In the genomic region with DNA sequence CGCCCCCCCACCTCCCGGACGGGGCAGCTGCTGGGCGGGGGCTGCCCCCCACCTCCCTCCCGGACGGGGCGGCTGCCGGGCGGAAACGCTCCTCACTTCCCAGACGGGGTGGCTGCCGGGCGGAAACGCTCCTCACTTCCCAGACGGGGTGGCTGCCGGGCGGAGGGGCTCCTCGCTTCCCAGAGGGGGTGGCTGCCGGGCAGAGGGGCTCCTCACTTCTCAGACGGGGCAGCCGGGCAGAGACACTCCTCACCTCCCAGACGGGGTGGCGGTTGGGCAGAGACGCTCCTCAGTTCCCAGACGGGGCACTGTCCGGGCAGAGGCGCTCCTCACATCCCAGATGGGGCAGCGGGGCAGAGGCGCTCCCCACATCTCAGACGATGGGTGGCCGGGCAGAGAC, we compare ENCODE assay signal across 14 cellular contexts. TPM values are rescaled to one million over a fixed set of nuclear protein-coding genes. Genes with fewer than 3 reads are reported as not detected.
"Had no signal": no experiment of that assay in that cellular context is flagged by ENCODE, and none has a peak within 500 bp of the region (broad histone marks: within the 10 kb centered on the region; RNA-seq: fewer than 3 reads in every experiment).

No MANE protein-coding gene starts in this region.

RNA-seq across cellular contexts. Expression of a gene that starts 24.9 kb away (rescaled TPM):
- total RNA-seq: activated B cell treated with CpG ODN at 0.5 μM for 24 hours; activated CD4-positive, alpha-beta memory T cell treated with anti-CD3 and anti-CD28 coated beads for 36 hours; activated CD4-positive, alpha-beta memory T cell treated with anti-CD3 and anti-CD28 coated beads, Interleukin-2, amount 10 ng/mL, durations not matched to agents 7 days and 5 days; activated CD4-positive, alpha-beta T cell treated with anti-CD3 and anti-CD28 coated beads for 36 hours; activated CD4-positive, alpha-beta T cell treated with anti-CD3 and anti-CD28 coated beads, Interleukin-2, amount 10 ng/mL, durations not matched to agents 24 days and 14 days; activated CD4-positive, alpha-beta T cell treated with anti-CD3 and anti-CD28 coated beads, Interleukin-2, amount 10 ng/mL, durations not matched to agents 7 days and 5 days; activated CD8-positive, alpha-beta memory T cell treated with anti-CD3 and anti-CD28 coated beads for 36 hours; activated CD8-positive, alpha-beta memory T cell treated with anti-CD3 and anti-CD28 coated beads, Interleukin-2, amount 10 ng/mL, durations not matched to agents 7 days and 5 days; activated CD8-positive, alpha-beta T cell treated with anti-CD3 and anti-CD28 coated beads for 36 hours; activated CD8-positive, alpha-beta T cell treated with anti-CD3 and anti-CD28 coated beads, Interleukin-2, amount 10 ng/mL, durations not matched to agents 7 days and 5 days; T-cell; T-helper 1 cell treated with Interleukin-12 subunit alpha and Interleukin-12 subunit beta and Interleukin-4 antibody, amounts not matched to agents 30 ng/mL and 1 ng/mL, for 36 hours; T-helper 17 cell; T-helper 2 cell treated with Interferon-gamma antibody and Interleukin-4, amounts not matched to agents 100 ng/mL and 5 ng/mL, for 36 hours had no signal
